In the genomic region with DNA sequence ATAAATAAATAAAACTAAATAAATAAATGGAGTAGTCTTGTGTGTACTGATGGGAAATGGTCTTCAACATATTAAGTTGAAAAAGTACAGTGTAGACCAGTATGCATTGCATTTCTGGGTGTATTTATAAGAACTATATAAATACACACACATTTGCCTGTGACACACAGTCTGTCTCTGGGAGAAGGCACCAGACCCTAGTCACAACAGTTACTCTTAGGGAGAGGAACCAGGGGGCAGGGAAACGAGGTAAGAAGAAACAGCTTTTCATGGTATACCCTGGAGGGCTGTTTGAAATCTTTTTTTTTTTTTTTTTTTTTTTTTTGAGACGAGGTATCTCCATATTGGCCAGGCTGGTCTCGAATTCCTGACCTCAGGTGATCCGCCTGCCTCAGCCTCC, we compare ENCODE assay signal across 28 cellular contexts. TPM values are rescaled to one million over a fixed set of nuclear protein-coding genes. Genes with fewer than 3 reads are reported as not detected.
"Had no signal": no experiment of that assay in that cellular context is flagged by ENCODE, and none has a peak within 500 bp of the region (broad histone marks: within the 10 kb centered on the region; RNA-seq: fewer than 3 reads in every experiment).

No MANE protein-coding gene starts in this region.

- H3K27me3 ChIP-seq: cardiac muscle cell, colonic mucosa had no signal

- H3K27ac ChIP-seq: cardiac muscle cell, colonic mucosa, PC-9, RWPE1 had no signal

- ATAC-seq: activated CD8-positive, alpha-beta T cell treated with anti-CD3 and anti-CD28 coated beads, Interleukin-2, amount 10 ng/mL, durations not matched to agents 7 days and 5 days; activated T-cell treated with anti-CD3 and anti-CD28 coated beads, Interleukin-2, amount 50 U/mL, for 4 hours had no signal

- H3K27me3 Mint-ChIP-seq: activated CD4-positive, alpha-beta T cell treated with anti-CD3 and anti-CD28 coated beads, Interleukin-2, amount 10 ng/mL, durations not matched to agents 24 days and 14 days; activated naive CD8-positive, alpha-beta T cell treated with anti-CD3 and anti-CD28 coated beads for 36 hours; central memory CD8-positive, alpha-beta T cell had no signal

- H3K9me3 ChIP-seq: colonic mucosa had no signal

- H3K27ac Mint-ChIP-seq: activated CD4-positive, alpha-beta T cell treated with anti-CD3 and anti-CD28 coated beads, Interleukin-2, amount 10 ng/mL, durations not matched to agents 24 days and 14 days; activated CD8-positive, alpha-beta T cell treated with anti-CD3 and anti-CD28 coated beads, Interleukin-2, amount 10 ng/mL, durations not matched to agents 7 days and 5 days; activated naive CD4-positive, alpha-beta T cell treated with anti-CD3 and anti-CD28 coated beads for 36 hours; activated naive CD8-positive, alpha-beta T cell treated with anti-CD3 and anti-CD28 coated beads for 36 hours; activated T-helper 1 cell treated with anti-CD3 and anti-CD28 coated beads, Interleukin-12 subunit alpha, Interleukin-12 subunit beta, Interleukin-2, Interleukin-4 antibody, amounts not matched to agents 30 ng/mL and 10 ng/mL and 1 ng/mL, durations not matched to agents 14 hours and 24 hours and 36 hours; T-helper 2 cell treated with Interferon-gamma antibody and Interleukin-4, amounts not matched to agents 5 μg/mL and 100 μg/mL, for 36 hours had no signal

- H3K36me3 ChIP-seq: cardiac muscle cell, colonic mucosa had no signal

- H3K9me3 Mint-ChIP-seq: activated CD4-positive, alpha-beta T cell treated with anti-CD3 and anti-CD28 coated beads, Interleukin-2, amount 10 ng/mL, durations not matched to agents 24 days and 14 days; activated naive CD4-positive, alpha-beta T cell treated with anti-CD3 and anti-CD28 coated beads for 36 hours; activated naive CD8-positive, alpha-beta T cell treated with anti-CD3 and anti-CD28 coated beads for 36 hours; activated T-cell treated with anti-CD3 and anti-CD28 coated beads, Interleukin-2, amount 50 U/mL, for 4 hours; activated T-helper 1 cell treated with anti-CD3 and anti-CD28 coated beads, Interleukin-12 subunit alpha, Interleukin-12 subunit beta, Interleukin-2, Interleukin-4 antibody, amounts not matched to agents 30 ng/mL and 10 ng/mL and 1 ng/mL, durations not matched to agents 14 hours and 24 hours and 36 hours; central memory CD8-positive, alpha-beta T cell; T-helper 2 cell treated with Interferon-gamma antibody and Interleukin-4, amounts not matched to agents 5 μg/mL and 100 μg/mL, for 36 hours had no signal

- H3K4me3 ChIP-seq: cardiac muscle cell, colonic mucosa, PC-9 had no signal

- H3K4me1 ChIP-seq: colonic mucosa had no signal

- H3K4me2 ChIP-seq: PC-9 had no signal

- DNase-seq: activated CD4-positive, alpha-beta T cell treated with anti-CD3 and anti-CD28 coated beads, Interleukin-2, amount 10 ng/mL, durations not matched to agents 24 days and 14 days; activated CD4-positive, alpha-beta T cell treated with anti-CD3 and anti-CD28 coated beads, Interleukin-2, amount 50 U/mL, for 4 hours; activated CD8-positive, alpha-beta T cell treated with anti-CD3 and anti-CD28 coated beads, Interleukin-2, amount 10 ng/mL, durations not matched to agents 7 days and 5 days; activated gamma-delta T cell treated with Interleukin-2 at 50 U/mL for 16 hours; activated naive CD4-positive, alpha-beta T cell treated with anti-CD3 and anti-CD28 coated beads for 36 hours; activated naive CD8-positive, alpha-beta T cell treated with anti-CD3 and anti-CD28 coated beads for 36 hours; activated T-cell treated with anti-CD3 and anti-CD28 coated beads for 4 hours; activated T-cell treated with anti-CD3 and anti-CD28 coated beads, Interleukin-2, amount 50 U/mL, for 4 hours; amniotic stem cell; aorta; colonic mucosa; NCI-H1092 treated with DMSO at 0.1 percent for 48 hours; NCI-H1417; NCI-H187 treated with DMSO at 0.1 percent for 48 hours; NCI-H2081; NCI-H2171 treated with DMSO at 0.1 percent for 48 hours; NCI-H345; NCI-H524 treated with DMSO at 0.1 percent for 48 hours; Right ventricle myocardium superior had no signal

- H3K4me3 Mint-ChIP-seq: activated CD4-positive, alpha-beta T cell treated with anti-CD3 and anti-CD28 coated beads, Interleukin-2, amount 10 ng/mL, durations not matched to agents 24 days and 14 days; activated CD8-positive, alpha-beta T cell treated with anti-CD3 and anti-CD28 coated beads, Interleukin-2, amount 10 ng/mL, durations not matched to agents 7 days and 5 days; activated naive CD4-positive, alpha-beta T cell treated with anti-CD3 and anti-CD28 coated beads for 36 hours; activated naive CD8-positive, alpha-beta T cell treated with anti-CD3 and anti-CD28 coated beads for 36 hours; activated T-cell treated with anti-CD3 and anti-CD28 coated beads, Interleukin-2, amount 50 U/mL, for 4 hours; activated T-helper 1 cell treated with anti-CD3 and anti-CD28 coated beads, Interleukin-12 subunit alpha, Interleukin-12 subunit beta, Interleukin-2, Interleukin-4 antibody, amounts not matched to agents 30 ng/mL and 10 ng/mL and 1 ng/mL, durations not matched to agents 14 hours and 24 hours and 36 hours; central memory CD8-positive, alpha-beta T cell; T-helper 2 cell treated with Interferon-gamma antibody and Interleukin-4, amounts not matched to agents 5 μg/mL and 100 μg/mL, for 36 hours had no signal

- H2AFZ ChIP-seq: PC-9 had no signal

RNA-seq across cellular contexts. Expression of gene ICAM4, which starts 52.8 kb away (rescaled TPM):
- total RNA-seq: activated naive CD4-positive, alpha-beta T cell treated with anti-CD3 and anti-CD28 coated beads for 36 hours; chondrocyte; LHCN-M2; NCI-H460 had no signal
- polyA plus RNA-seq: aorta had no signal
